21 cellular contexts compared by ENCODE assay signal in genomic region chr12:76241371-76241770, GRCh38.
DNase-seq lines count a peak whose midpoint lies in the region; ATAC-seq and TF ChIP-seq lines count a peak whose summit lies in the region.
"Had no signal": no experiment of that assay in that cellular context is flagged by ENCODE, and none has a peak within 500 bp of the region (broad histone marks: within the 10 kb centered on the region; RNA-seq: fewer than 3 reads in every experiment).

No MANE protein-coding gene starts in this region.

- in situ Hi-C loops in brain microvascular endothelial cell (cut with HindIII; ENCODE audit: low pct_ligation_motif_present, low sequenced_read_pairs), result no loop called here

- ATAC-seq in Right ventricle myocardium inferior (peak; percentile 42), GM21576 (IDR thresholded peaks at IDR 0.05; ENCODE audit: unreplicated experiment) (no peak)

- intact Hi-C loops in Right ventricle myocardium inferior (cut with DNase I), result no loop called here
- intact Hi-C loops in left ventricle myocardium inferior (cut with micrococcal nuclease), result no loop called here

- H3K36me3 ChIP-seq in left ventricle myocardium inferior, result no peaks in the 10 kb centered on the region
- H3K36me3 ChIP-seq in brain microvascular endothelial cell (replicated peaks), result no peaks in the 10 kb centered on the region
- H3K36me3 ChIP-seq: MG63, SJCRH30 had no signal

- no peaks in the 10 kb centered on the region for H3K4me1 ChIP-seq in left ventricle myocardium inferior

- H3K27me3 ChIP-seq in left ventricle myocardium inferior (ENCODE audit: low read depth) (no peaks in the 10 kb centered on the region), brain microvascular endothelial cell (replicated peaks) (no peaks in the 10 kb centered on the region)
- H3K27me3 ChIP-seq: MG63, SJCRH30 had no signal

- TF ChIP-seq CTCF in left ventricle myocardium inferior (IDR thresholded peaks at IDR 0.05; ENCODE audit: borderline replicate concordance), result no peak
- peak; percentile 30 for TF ChIP-seq CTCF in brain microvascular endothelial cell (IDR thresholded peaks at IDR 0.05; ENCODE audit: low read depth, low read length, missing control alignments)

- H3K4me3 ChIP-seq in left ventricle myocardium inferior (no peak overlapping the region), brain microvascular endothelial cell (ENCODE audit: low read depth, low read length) (no peak overlapping the region)
- H3K4me3 ChIP-seq: MG63, SJCRH30 had no signal

- H3K9me3 ChIP-seq in left ventricle myocardium inferior (replicated peaks), result no peaks in the 10 kb centered on the region
- H3K9me3 ChIP-seq: MG63, SJCRH30 had no signal

- DNase-seq in Right ventricle myocardium inferior (ENCODE audit: missing footprints) (no peak), left ventricle myocardium inferior (no peak), brain microvascular endothelial cell (no peak), glomerular visceral epithelial cell (ENCODE audit: extremely low spot score) (peak; percentile 55), SW480 (ENCODE audit: low spot score) (no peak), midbrain (lab: John Stamatoyannopoulos, UW) (no peak)
- DNase-seq: Calu3, DND-41, HCEC 1CT, KG1, MG63, NCI-H1105 treated with DMSO at 0.1 percent for 48 hours, NCI-H146, NCI-H1930, NCI-H2107, NCI-H446, NCI-H524 treated with DMSO at 0.1 percent for 48 hours, NCI-H774, SJCRH30 had no signal

- H3K27ac ChIP-seq in left ventricle myocardium inferior (replicated peaks), result no peak overlapping the region
- H3K27ac ChIP-seq in brain microvascular endothelial cell, result no peak overlapping the region
- H3K27ac ChIP-seq: 22Rv1, SJCRH30 had no signal
